In genomic region chr11:118923721-118924587, GRCh38 we compare ENCODE assay signal across 8 cellular contexts. TPM values are rescaled to one million over a fixed set of nuclear protein-coding genes. Genes with fewer than 3 reads are reported as not detected.
DNase-seq lines count a peak whose midpoint lies in the region; ATAC-seq and TF ChIP-seq lines count a peak whose summit lies in the region.

No MANE protein-coding gene starts in this region.

- H3K27ac ChIP-seq in VCaP, result peak overlapping the region; percentile 97
- H3K27ac ChIP-seq in psoas muscle, result peak overlapping the region; percentile 98

- intact Hi-C loops in psoas muscle (cut with DNase I), result no loop called here

- DNase-seq in GM12864 (ENCODE audit: low read depth) (no peak), fibroblast of the aortic adventitia (ENCODE audit: low read depth) (no peak), psoas muscle (no peak), ureter (ENCODE audit: low spot score) (no peak), COLO668 (lab: John Stamatoyannopoulos, UW; ENCODE audit: unreplicated experiment) (no peak), DMS153 treated with DMSO at 0.1 percent for 48 hours (lab: John Stamatoyannopoulos, UW; ENCODE audit: unreplicated experiment) (no peak)

- H3K36me3 ChIP-seq in psoas muscle (ENCODE audit: insufficient read depth in 1 of 2, low read depth in 1 of 2), result no peaks in the 10 kb centered on the region

- H3K4me3 ChIP-seq in GM12864 (ENCODE audit: low read depth, low read length), result peak overlapping the region; percentile 90
- H3K4me3 ChIP-seq in fibroblast of the aortic adventitia (ENCODE audit: low read depth, low read length), result peak overlapping the region; percentile 97
- peak overlapping the region; percentile 96 for H3K4me3 ChIP-seq in psoas muscle

- no peak for ATAC-seq in psoas muscle
- ATAC-seq in HG03280 (IDR thresholded peaks at IDR 0.05; ENCODE audit: unreplicated experiment), result no peak

- H3K27me3 ChIP-seq in psoas muscle (ENCODE audit: insufficient read depth in 3 of 3, low read length in 2 of 3), result no peaks in the 10 kb centered on the region

- no peaks in the 10 kb centered on the region for H3K9me3 ChIP-seq in psoas muscle

- 6 to 17% (median 12%) methylated on average over 7 of the region's 7 CpGs for WGBS in psoas muscle, 3 donors

- TF ChIP-seq CTCF in GM12864 (IDR thresholded peaks at IDR 0.05; ENCODE audit: low read depth, low read length, missing control alignments) (no peak), VCaP (conservative IDR thresholded peaks at IDR 0.05) (no peak), fibroblast of the aortic adventitia (IDR thresholded peaks at IDR 0.05; ENCODE audit: insufficient read depth, low read length) (no peak), psoas muscle (IDR thresholded peaks at IDR 0.05) (no peak)

- H3K4me1 ChIP-seq in psoas muscle, result peaks cover 53% of the 10 kb centered on the region

RNA-seq across cellular contexts. Expression of gene BCL9L, which starts 1.8 kb away (rescaled TPM):
- total RNA-seq in fibroblast of the aortic adventitia (ENCODE audit: low replicate concordance), result 17.7 and 19.5 TPM in 2 replicates
- total RNA-seq in psoas muscle, result 100 to 1,000 TPM in 1 of 4 donors, 10 to 100 TPM in 3; 52.4 to 124 (median 68.0) TPM
- 10 to 100 TPM in 1 of 3 donors, 1 to 10 TPM in 2; 8.1 to 31.2 (median 8.6) TPM for polyA plus RNA-seq in psoas muscle
- total RNA-seq in ureter, result 87.8 TPM

RNA-seq across cellular contexts. Expression of gene UPK2, which starts 32.1 kb away (rescaled TPM):
- total RNA-seq in fibroblast of the aortic adventitia (ENCODE audit: low replicate concordance) (not detected in 2 replicates), psoas muscle (not detected), ureter (240 TPM)
- under 1 TPM in 1 of 3 donors, not detected in 2; 0.23 TPM for polyA plus RNA-seq in psoas muscle

RNA-seq across cellular contexts. Expression of gene CXCR5, which starts 40.3 kb away (rescaled TPM):
- not detected in 2 replicates for total RNA-seq in fibroblast of the aortic adventitia (ENCODE audit: low replicate concordance)
- total RNA-seq in psoas muscle, result under 1 TPM in 1 of 4 donors, not detected in 3; 0.17 TPM
- under 1 TPM; 0.14 to 0.25 (median 0.21) TPM for polyA plus RNA-seq in psoas muscle
- not detected for total RNA-seq in ureter

RNA-seq across cellular contexts. Expression of gene FOXR1, which starts 47.6 kb away (rescaled TPM):
- total RNA-seq in fibroblast of the aortic adventitia (ENCODE audit: low replicate concordance) (not detected in 2 replicates), psoas muscle (not detected), ureter (not detected)
- not detected for polyA plus RNA-seq in psoas muscle

Comparison
In these comparisons a context has a peak if more than half of its experiments do, and no peak if none do; other contexts are left out.
1. RNA of gene UPK2, which starts 32.1 kb away (total RNA-seq): 240 TPM in ureter (single experiment); not detected in fibroblast of the aortic adventitia and not detected in psoas muscle; every median in the first group is over 100 times any median in the second.
2. Peak in every context shown above with its lines, with median percentiles within 50 percentile points of each other: H3K4me3 ChIP-seq.